In the genomic region with DNA sequence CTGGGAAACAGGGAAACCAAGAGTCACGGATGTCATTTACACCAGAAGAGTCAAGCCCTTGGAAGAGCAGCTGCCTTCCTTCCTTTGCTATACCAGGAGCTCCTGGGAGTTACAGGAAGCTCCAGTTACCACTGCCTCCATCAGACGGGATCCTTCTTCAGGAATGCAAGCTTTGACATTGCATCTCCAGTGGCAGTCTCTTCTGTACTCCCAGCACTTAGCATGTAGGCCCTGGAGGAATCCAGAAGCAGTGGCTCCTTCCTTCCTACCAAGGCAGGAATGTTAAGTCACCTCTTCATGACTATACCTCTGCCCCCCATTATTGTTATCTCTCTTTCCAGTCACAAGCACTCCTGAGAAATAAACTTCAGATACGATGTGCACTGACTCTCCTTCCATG, we compare ENCODE assay signal across 13 cellular contexts.
"Had no signal": no experiment of that assay in that cellular context is flagged by ENCODE, and none has a peak within 500 bp of the region (broad histone marks: within the 10 kb centered on the region; RNA-seq: fewer than 3 reads in every experiment).

No MANE protein-coding gene starts in this region.

- FAIRE-seq: keratinocyte, pancreas had no signal

- H3K36me3 ChIP-seq: gastroesophageal sphincter, left lung, pancreas had no signal

- H3K9me3 ChIP-seq: gastroesophageal sphincter, left lung, pancreas had no signal

- DNase-seq: activated CD4-positive, alpha-beta T cell treated with anti-CD3 and anti-CD28 coated beads, Interleukin-2, amount 50 U/mL, for 48 hours; activated naive CD4-positive, alpha-beta T cell treated with anti-CD3 and anti-CD28 coated beads, Interleukin-2, amount 50 U/mL, for 16 hours; left lung; pancreas; T-cell; T1000 had no signal

- H3K27me3 ChIP-seq: gastroesophageal sphincter, left lung, pancreas had no signal

- H3K4me3 ChIP-seq: gastroesophageal sphincter, left lung, pancreas had no signal

- H3K4me1 Mint-ChIP-seq: stimulated activated effector memory CD8-positive, alpha-beta T cell treated with anti-CD3 and anti-CD28 coated beads, Interleukin-12 subunit alpha, Interleukin-12 subunit beta, amount 100 ng/mL, for 72 hours; T-cell had no signal

- H3K27me3 Mint-ChIP-seq: T-cell had no signal

- H3K36me3 Mint-ChIP-seq: memory B cell; stimulated activated effector memory CD8-positive, alpha-beta T cell treated with anti-CD3 and anti-CD28 coated beads, Interleukin-12 subunit alpha, Interleukin-12 subunit beta, amount 100 ng/mL, for 72 hours; T-cell had no signal

- ATAC-seq: gastroesophageal sphincter; left lung; pancreas; stimulated activated effector memory CD8-positive, alpha-beta T cell treated with anti-CD3 and anti-CD28 coated beads, Interleukin-12 subunit alpha, Interleukin-12 subunit beta, amount 100 ng/mL, for 72 hours; T-cell had no signal

- H3K27ac Mint-ChIP-seq: activated T-helper 2 cell treated with anti-CD3 and anti-CD28 coated beads, Interferon-gamma antibody, Interleukin-2, Interleukin-4, amounts not matched to agents 10 μg/mL and 5 μg/mL and 100 μg/mL, durations not matched to agents 14 hours and 24 hours and 36 hours; endodermal cell; memory B cell; stimulated activated effector memory CD8-positive, alpha-beta T cell treated with anti-CD3 and anti-CD28 coated beads, Interleukin-12 subunit alpha, Interleukin-12 subunit beta, amount 100 ng/mL, for 72 hours; T-cell had no signal

- H3K9me3 Mint-ChIP-seq: activated T-helper 2 cell treated with anti-CD3 and anti-CD28 coated beads, Interferon-gamma antibody, Interleukin-2, Interleukin-4, amounts not matched to agents 10 μg/mL and 5 μg/mL and 100 μg/mL, durations not matched to agents 14 hours and 24 hours and 36 hours; endodermal cell; memory B cell; neural crest cell; stimulated activated effector memory CD8-positive, alpha-beta T cell treated with anti-CD3 and anti-CD28 coated beads, Interleukin-12 subunit alpha, Interleukin-12 subunit beta, amount 100 ng/mL, for 72 hours had no signal

- H3K4me3 Mint-ChIP-seq: endodermal cell; memory B cell; stimulated activated effector memory CD8-positive, alpha-beta T cell treated with anti-CD3 and anti-CD28 coated beads, Interleukin-12 subunit alpha, Interleukin-12 subunit beta, amount 100 ng/mL, for 72 hours; T-cell had no signal

- H3K27ac ChIP-seq: gastroesophageal sphincter, left lung, pancreas had no signal
